32 cellular contexts compared by ENCODE assay signal in genomic region chr5:97077246-97077645, GRCh38.
"Had no signal": no experiment of that assay in that cellular context is flagged by ENCODE, and none has a peak within 500 bp of the region (broad histone marks: within the 10 kb centered on the region; RNA-seq: fewer than 3 reads in every experiment).

No MANE protein-coding gene starts in this region.

- H3K36me3 Mint-ChIP-seq: activated naive CD4-positive, alpha-beta T cell treated with anti-CD3 and anti-CD28 coated beads, Interleukin-2, amount 10 ng/mL, durations not matched to agents 7 days and 5 days; activated naive CD8-positive, alpha-beta T cell treated with anti-CD3 and anti-CD28 coated beads, Interleukin-2, amount 10 ng/mL, durations not matched to agents 7 days and 5 days; brain had no signal

- H3K4me3 Mint-ChIP-seq: activated CD4-positive, alpha-beta memory T cell treated with anti-CD3 and anti-CD28 coated beads, Interleukin-2, amount 10 ng/mL, durations not matched to agents 7 days and 5 days; activated CD4-positive, alpha-beta T cell treated with anti-CD3 and anti-CD28 coated beads, Interleukin-2, amount 10 ng/mL, durations not matched to agents 7 days and 5 days; activated naive CD4-positive, alpha-beta T cell treated with anti-CD3 and anti-CD28 coated beads, Interleukin-2, amount 10 ng/mL, durations not matched to agents 7 days and 5 days; activated naive CD8-positive, alpha-beta T cell treated with anti-CD3 and anti-CD28 coated beads, Interleukin-2, amount 10 ng/mL, durations not matched to agents 7 days and 5 days; activated T-cell treated with anti-CD3 and anti-CD28 coated beads, Interleukin-2, amount 50 U/mL, for 24 hours; activated T-cell treated with anti-CD3 and anti-CD28 coated beads, Interleukin-2, amount 50 U/mL, for 72 hours; brain; endodermal cell; T-cell; T-helper 1 cell treated with Interleukin-12 subunit alpha and Interleukin-12 subunit beta and Interleukin-4 antibody, amounts not matched to agents 30 μg/mL and 1 μg/mL, for 36 hours had no signal

- H3K27ac ChIP-seq: ascending aorta, breast epithelium, cardiac muscle cell, colonic mucosa, foreskin keratinocyte, gastrocnemius medialis had no signal

- H3K4me1 ChIP-seq: ascending aorta, breast epithelium, colonic mucosa, foreskin keratinocyte, gastrocnemius medialis had no signal

- DNase-seq: activated CD4-positive, alpha-beta memory T cell treated with anti-CD3 and anti-CD28 coated beads, Interleukin-2, amount 10 ng/mL, durations not matched to agents 7 days and 5 days; activated CD4-positive, alpha-beta T cell treated with anti-CD3 and anti-CD28 coated beads for 4 hours; activated CD4-positive, alpha-beta T cell treated with anti-CD3 and anti-CD28 coated beads, Interleukin-2, amount 10 ng/mL, durations not matched to agents 7 days and 5 days; activated CD4-positive, alpha-beta T cell treated with anti-CD3 and anti-CD28 coated beads, Interleukin-2, amount 50 U/mL, for 4 hours; activated CD4-positive, CD25-positive, alpha-beta regulatory T cell; activated CD4-positive, CD25-positive, alpha-beta regulatory T cell treated with anti-CD3 and anti-CD28 coated beads, Interleukin-2, amount 50 U/mL, for 72 hours; activated CD8-positive, alpha-beta memory T cell treated with anti-CD3 and anti-CD28 coated beads, Interleukin-2, amount 50 U/mL, for 48 hours; activated gamma-delta T cell; activated naive CD4-positive, alpha-beta T cell; activated naive CD4-positive, alpha-beta T cell treated with anti-CD3 and anti-CD28 coated beads, Interleukin-2, amount 10 ng/mL, durations not matched to agents 7 days and 5 days; activated naive CD8-positive, alpha-beta T cell treated with anti-CD3 and anti-CD28 coated beads, Interleukin-2, amount 10 ng/mL, durations not matched to agents 7 days and 5 days; activated T-cell treated with anti-CD3 and anti-CD28 coated beads for 4 hours; activated T-cell treated with anti-CD3 and anti-CD28 coated beads, Interleukin-2, amount 50 U/mL, for 24 hours; activated T-cell treated with anti-CD3 and anti-CD28 coated beads, Interleukin-2, amount 50 U/mL, for 72 hours; central memory CD4-positive, alpha-beta T cell; cerebellar nuclear complex; colonic mucosa; effector memory CD4-positive, alpha-beta T cell; endodermal cell; foreskin keratinocyte; gastrocnemius medialis; glutamatergic neuron; SW 1271; T-cell; T1000 had no signal

- H3K27ac Mint-ChIP-seq: activated CD4-positive, alpha-beta memory T cell treated with anti-CD3 and anti-CD28 coated beads, Interleukin-2, amount 10 ng/mL, durations not matched to agents 7 days and 5 days; activated CD4-positive, alpha-beta T cell treated with anti-CD3 and anti-CD28 coated beads, Interleukin-2, amount 10 ng/mL, durations not matched to agents 7 days and 5 days; activated naive CD4-positive, alpha-beta T cell treated with anti-CD3 and anti-CD28 coated beads, Interleukin-2, amount 10 ng/mL, durations not matched to agents 7 days and 5 days; activated naive CD4-positive, alpha-beta T cell treated with anti-CD3 and anti-CD28 coated beads, Interleukin-2, amount 50 U/mL, for 72 hours; activated naive CD8-positive, alpha-beta T cell treated with anti-CD3 and anti-CD28 coated beads, Interleukin-2, amount 10 ng/mL, durations not matched to agents 7 days and 5 days; activated T-cell treated with anti-CD3 and anti-CD28 coated beads, Interleukin-2, amount 50 U/mL, for 24 hours; activated T-cell treated with anti-CD3 and anti-CD28 coated beads, Interleukin-2, amount 50 U/mL, for 72 hours; brain; endodermal cell; T-cell; T-helper 1 cell treated with Interleukin-12 subunit alpha and Interleukin-12 subunit beta and Interleukin-4 antibody, amounts not matched to agents 30 μg/mL and 1 μg/mL, for 36 hours had no signal

- H3K9me3 Mint-ChIP-seq: activated CD4-positive, alpha-beta memory T cell treated with anti-CD3 and anti-CD28 coated beads, Interleukin-2, amount 10 ng/mL, durations not matched to agents 7 days and 5 days; activated CD4-positive, alpha-beta T cell treated with anti-CD3 and anti-CD28 coated beads, Interleukin-2, amount 10 ng/mL, durations not matched to agents 7 days and 5 days; activated naive CD4-positive, alpha-beta T cell treated with anti-CD3 and anti-CD28 coated beads, Interleukin-2, amount 10 ng/mL, durations not matched to agents 7 days and 5 days; activated naive CD4-positive, alpha-beta T cell treated with anti-CD3 and anti-CD28 coated beads, Interleukin-2, amount 50 U/mL, for 72 hours; activated naive CD8-positive, alpha-beta T cell treated with anti-CD3 and anti-CD28 coated beads, Interleukin-2, amount 10 ng/mL, durations not matched to agents 7 days and 5 days; activated T-cell treated with anti-CD3 and anti-CD28 coated beads, Interleukin-2, amount 50 U/mL, for 24 hours; activated T-cell treated with anti-CD3 and anti-CD28 coated beads, Interleukin-2, amount 50 U/mL, for 72 hours; brain; endodermal cell; T-cell; T-helper 1 cell treated with Interleukin-12 subunit alpha and Interleukin-12 subunit beta and Interleukin-4 antibody, amounts not matched to agents 30 μg/mL and 1 μg/mL, for 36 hours had no signal

- H3K36me3 ChIP-seq: ascending aorta, breast epithelium, cardiac muscle cell, colonic mucosa, gastrocnemius medialis had no signal

- H3K27me3 Mint-ChIP-seq: activated naive CD4-positive, alpha-beta T cell treated with anti-CD3 and anti-CD28 coated beads, Interleukin-2, amount 10 ng/mL, durations not matched to agents 7 days and 5 days had no signal

- ATAC-seq: activated naive CD4-positive, alpha-beta T cell treated with anti-CD3 and anti-CD28 coated beads, Interleukin-2, amount 50 U/mL, for 72 hours; activated T-cell treated with anti-CD3 and anti-CD28 coated beads, Interleukin-2, amount 50 U/mL, for 72 hours; esophagus mucosa; foreskin keratinocyte; gastrocnemius medialis; T-cell had no signal

- H3K4me3 ChIP-seq: ascending aorta, breast epithelium, cardiac muscle cell, colonic mucosa, gastrocnemius medialis had no signal

- H3K27me3 ChIP-seq: ascending aorta, breast epithelium, cardiac muscle cell, colonic mucosa, gastrocnemius medialis had no signal

- H3K9me3 ChIP-seq: ascending aorta, breast epithelium, colonic mucosa, gastrocnemius medialis had no signal
